8 cellular contexts compared by ENCODE assay signal in the genomic region with DNA sequence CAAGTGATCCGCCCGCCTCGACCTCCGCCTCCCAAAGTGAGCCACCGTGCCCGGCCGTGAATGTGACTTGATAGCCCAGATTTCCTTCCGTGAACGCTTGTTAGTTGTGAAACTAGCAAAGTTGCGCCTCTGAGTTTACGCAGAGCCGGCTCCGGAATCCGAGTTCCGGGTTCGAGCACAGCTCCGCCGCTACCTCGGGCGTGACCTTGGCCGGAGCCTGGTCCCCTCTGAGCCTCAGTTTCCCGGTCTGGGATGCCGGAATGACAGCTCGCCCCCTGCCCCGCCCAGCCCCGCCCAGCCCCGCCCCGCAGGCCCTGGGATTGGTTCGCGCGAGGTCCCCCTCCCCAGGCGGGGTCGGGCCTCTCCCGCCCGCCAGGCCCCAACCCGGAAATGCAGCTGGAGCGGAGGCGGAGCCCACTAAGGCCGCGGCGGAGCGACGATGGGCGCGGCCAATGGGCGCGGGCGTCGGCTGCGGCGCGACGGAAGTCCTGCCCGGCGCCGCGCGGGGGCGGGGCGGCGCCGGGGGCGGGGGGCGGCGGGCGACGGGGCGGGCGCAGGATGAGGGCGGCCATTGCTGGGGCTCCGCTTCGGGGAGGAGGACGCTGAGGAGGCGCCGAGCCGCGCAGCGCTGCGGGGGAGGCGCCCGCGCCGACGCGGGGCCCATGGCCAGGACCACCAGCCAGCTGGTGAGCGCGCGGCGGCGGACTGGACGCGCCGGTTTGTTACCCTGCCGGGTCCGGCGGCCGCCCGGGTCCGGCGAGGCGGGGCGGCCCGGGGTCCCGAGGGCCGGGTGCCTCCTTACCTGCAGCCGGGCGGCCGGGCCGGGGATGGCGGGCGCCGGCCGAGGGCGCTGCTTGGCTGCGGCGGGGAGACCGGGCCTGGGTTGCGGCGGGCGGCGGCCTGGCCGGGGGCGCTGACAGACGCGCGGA. TPM values are rescaled to one million over a fixed set of nuclear protein-coding genes. Genes with fewer than 3 reads are reported as not detected.
DNase-seq lines count a peak whose midpoint lies in the region; ATAC-seq and TF ChIP-seq lines count a peak whose summit lies in the region.

Gene PDPK1 (plus strand): TSS at position 571 of the 929 bp plus-strand sequence. CDS start 92 bp downstream, at position 663.

- H3K4me3 ChIP-seq in right lobe of liver: peak within 1 kb of the TSS; percentile 51 to 70 (median 60)

- H3K27me3 ChIP-seq in right lobe of liver: no peaks in the 10 kb centered on the region

- DNase-seq in C1 segment of cervical spinal cord (lab: John Stamatoyannopoulos, UW) (peak; percentile 33 to 95 (median 90)), NCI-H748 (lab: John Stamatoyannopoulos, UW; ENCODE audit: unreplicated experiment) (peak; percentile 92), dermis blood vessel endothelial cell (peak; percentile 96), right lobe of liver (peak; percentile 96 to 97 (median 96))
- peak; percentile 88 to 92 for DNase-seq in activated CD4-positive, alpha-beta T cell treated with anti-CD3 and anti-CD28 coated beads, Interleukin-2, amount 50 U/mL, for 4 hours
- peak; percentile 93 for DNase-seq in stimulated activated CD4-positive, alpha-beta T cell treated with anti-CD3 and anti-CD28 coated beads, Interleukin-4, amount 100 ng/mL, for 24 hours

- intact Hi-C loops in right lobe of liver (cut with DNase I): no loop called here

- TF ChIP-seq POLR2A in right lobe of liver (IDR thresholded peaks at IDR 0.05): peak; percentile 45

- no peaks in the 10 kb centered on the region for H3K9me3 ChIP-seq in right lobe of liver

- H3K27ac ChIP-seq in right lobe of liver: peak within 1 kb of the TSS in 2 of 3 donors; percentile 47 to 79

- 2% methylated on average over 19 of the region's 126 CpGs for WGBS in right lobe of liver (ENCODE audit: insufficient coverage, low coverage, low lambda C conversion rate, missing lambda C conversion rate)

- TF ChIP-seq CTCF in right lobe of liver (IDR thresholded peaks at IDR 0.05): no peak

- H3K36me3 ChIP-seq in right lobe of liver: no peaks in the 10 kb centered on the region

- ATAC-seq in GM19395 (IDR thresholded peaks at IDR 0.05; ENCODE audit: unreplicated experiment): peak; percentile 78
- peak; percentile 67 for ATAC-seq in HG03558 (IDR thresholded peaks at IDR 0.05; ENCODE audit: extremely low read depth, unreplicated experiment)
- ATAC-seq in right lobe of liver: peak; percentile 82 to 93 (median 88)

- H3K4me1 ChIP-seq in right lobe of liver: peaks cover 0 to 35% (median 17%) of the 10 kb centered on the region in 4 donors

RNA-seq across cellular contexts. Expression of gene PDPK1, which starts in this region (rescaled TPM):
- 17.9 and 25.9 TPM in 2 replicates for total RNA-seq in dermis blood vessel endothelial cell
- 10 to 100 TPM; 20.7 to 28.3 (median 24.5) TPM for total RNA-seq in right lobe of liver

Comparison
In these comparisons a context has a peak if more than half of its experiments do, and no peak if none do; other contexts are left out.
1. Peak in every context shown above with its lines: DNase-seq, ATAC-seq, H3K4me3 ChIP-seq and H3K27ac ChIP-seq.